Comparison of ENCODE assay signal across 16 cellular contexts in genomic region chr2:207227749-207228145, GRCh38.
A peak's percentile ranks its signal among the peaks of the same experiment; 100 is the strongest.
DNase-seq lines count a peak whose midpoint lies in the region; ATAC-seq and TF ChIP-seq lines count a peak whose summit lies in the region.
"Had no signal": no experiment of that assay in that cellular context is flagged by ENCODE, and none has a peak within 500 bp of the region (broad histone marks: within the 10 kb centered on the region; RNA-seq: fewer than 3 reads in every experiment).

No MANE protein-coding gene starts in this region.

- H3K27me3 Mint-ChIP-seq in WTC11 (ENCODE audit: low read depth) (peaks cover 22% of the 10 kb centered on the region), nephron progenitor cell (ENCODE audit: low read depth, poor library complexity) (peaks cover 10% of the 10 kb centered on the region)
- H3K27me3 Mint-ChIP-seq: stimulated activated memory B cell treated with anti-CD40 and anti-IgM and Interleukin-4, amounts not matched to agents 10 μg/mL and 1 μg/mL and 100 μg/mL, for 72 hours had no signal

- peak overlapping the region; percentile 76; the same call in 1 of the 2 replicates for H3K27ac Mint-ChIP-seq in WTC11
- H3K27ac Mint-ChIP-seq in nephron progenitor cell, result peak overlapping the region; percentile 93
- H3K27ac Mint-ChIP-seq: stimulated activated memory B cell treated with anti-CD40 and anti-IgM and Interleukin-4, amounts not matched to agents 10 μg/mL and 1 μg/mL and 100 μg/mL, for 72 hours had no signal

- POLR2A ChIA-PET in WTC11 (lab: Charles Lee), result interaction anchor here (1.1 to 2.5 kb wide), 2 partner anchors 17 to 61 kb away, joined by 3 to 17 read pairs; partner anchors contain the start of gene KLF7

- CTCF ChIA-PET in WTC11 (lab: Charles Lee), result interaction anchor here (0.6 to 1.9 kb wide), 5 partner anchors 18 to 245 kb away, joined by 3 to 11 read pairs (median 5); no protein-coding TSS in a partner anchor

- H3K27me3 ChIP-seq in esophagus muscularis mucosa (no peaks in the 10 kb centered on the region), tibial artery (no peaks in the 10 kb centered on the region)

- intact Hi-C loops in esophagus muscularis mucosa (cut with DNase I) (loop anchor here (5.0 kb wide), 2 partner anchors 60 to 105 kb away; partner anchors contain the start of gene KLF7), tibial artery (cut with DNase I; ENCODE audit: low total_unique reads) (loop anchor here (5.0 kb wide), 1 partner anchor 55 kb away; no protein-coding TSS in a partner anchor), left colon (cut with DNase I, micrococcal nuclease) (no loop called here)

- H3K4me1 Mint-ChIP-seq in WTC11 (peaks cover 71% of the 10 kb centered on the region), nephron progenitor cell (peaks cover 77% of the 10 kb centered on the region)

- ATAC-seq in WTC11 (no peak), HG02798 (IDR thresholded peaks at IDR 0.05; ENCODE audit: poor library complexity, unreplicated experiment) (no peak), left colon (no peak)
- ATAC-seq: stimulated activated memory B cell treated with anti-CD40 and anti-IgM and Interleukin-4, amounts not matched to agents 10 μg/mL and 1 μg/mL and 100 μg/mL, for 72 hours had no signal

- H3K27ac ChIP-seq in esophagus muscularis mucosa (replicated peaks in 1 of 4) (peak overlapping the region; percentile 70 to 83 (median 76)), tibial artery (peak overlapping the region; percentile 57)
- H3K27ac ChIP-seq: RWPE1 had no signal

- TF ChIP-seq EP300 in esophagus muscularis mucosa (IDR thresholded peaks at IDR 0.05), result no peak

- no peak for TF ChIP-seq POLR2A in esophagus muscularis mucosa (IDR thresholded peaks at IDR 0.05; ENCODE audit: low read depth)

- DNase-seq in WTC11 (ENCODE audit: low spot score), result no peak
- peak; percentile 34 for DNase-seq in esophagus muscularis mucosa (ENCODE audit: extremely low spot score)
- DNase-seq in nephron progenitor cell, result no peak
- no peak for DNase-seq in tibial artery
- no peak for DNase-seq in A172 (ENCODE audit: low spot score)
- DNase-seq in left colon, result no peak
- DNase-seq: activated CD4-positive, alpha-beta T cell treated with anti-CD3 and anti-CD28 coated beads, Interleukin-2, amount 50 U/mL, for 1 hour; activated naive CD4-positive, alpha-beta T cell treated with Interleukin-2 at 50 U/mL for 16 hours; activated T-cell treated with anti-CD3 and anti-CD28 coated beads for 4 hours; COR-L47; NCI-H345; stimulated activated CD4-positive, alpha-beta T cell treated with anti-CD3 and anti-CD28 coated beads, Interleukin-15, amount 100 ng/mL, for 24 hours; SW 1271 had no signal

- no peaks in the 10 kb centered on the region for H3K36me3 ChIP-seq in esophagus muscularis mucosa
- no peaks in the 10 kb centered on the region for H3K36me3 ChIP-seq in tibial artery

- H3K9me3 Mint-ChIP-seq in WTC11 (peaks cover 3% of the 10 kb centered on the region; the same call in 1 of the 2 replicates), nephron progenitor cell (no peaks in the 10 kb centered on the region)

- H3K4me3 Mint-ChIP-seq in WTC11 (peak overlapping the region; percentile 58), nephron progenitor cell (peak overlapping the region; percentile 69)
- H3K4me3 Mint-ChIP-seq: stimulated activated memory B cell treated with anti-CD40 and anti-IgM and Interleukin-4, amounts not matched to agents 10 μg/mL and 1 μg/mL and 100 μg/mL, for 72 hours had no signal

- no peaks in the 10 kb centered on the region for H3K36me3 Mint-ChIP-seq in WTC11
- no peaks in the 10 kb centered on the region for H3K36me3 Mint-ChIP-seq in nephron progenitor cell (ENCODE audit: low read depth)

- H3K4me3 ChIP-seq in esophagus muscularis mucosa, result peak overlapping the region; percentile 30 to 48 (median 37)
- peak overlapping the region in 1 of 2 donors; percentile 34 for H3K4me3 ChIP-seq in tibial artery

- H3K9me3 ChIP-seq in esophagus muscularis mucosa (no peaks in the 10 kb centered on the region), tibial artery (no peaks in the 10 kb centered on the region)

- WGBS in esophagus muscularis mucosa, result 37% methylated on average over 3 of the region's 3 CpGs

- peaks cover 45 to 62% (median 49%) of the 10 kb centered on the region in 4 donors for H3K4me1 ChIP-seq in esophagus muscularis mucosa
- peaks cover 0 to 44% (median 24%) of the 10 kb centered on the region in 4 donors for H3K4me1 ChIP-seq in tibial artery

- TF ChIP-seq CTCF in WTC11 (IDR thresholded peaks at IDR 0.05) (no peak), esophagus muscularis mucosa (IDR thresholded peaks at IDR 0.05) (no peak), nephron progenitor cell (IDR thresholded peaks at IDR 0.05) (no peak), tibial artery (IDR thresholded peaks at IDR 0.05) (no peak)

TF ChIP-seq in WTC11, 78 proteins besides CTCF, POLR2A, EP300 and RAD21 (continues in another document):
- TF ChIP-seq ZBTB21 (CRISPR knock-in tag; IDR thresholded peaks at IDR 0.05; ENCODE audit: borderline replicate concordance), result no peak
- no peak for TF ChIP-seq ZNF532 (CRISPR knock-in tag; IDR thresholded peaks at IDR 0.05; ENCODE audit: borderline replicate concordance)
- no peak for TF ChIP-seq HMGA2 (CRISPR knock-in tag; IDR thresholded peaks at IDR 0.05)
- TF ChIP-seq MXD4 (CRISPR knock-in tag; IDR thresholded peaks at IDR 0.05; ENCODE audit: borderline replicate concordance), result no peak
- no peak for TF ChIP-seq OVOL2 (CRISPR knock-in tag; IDR thresholded peaks at IDR 0.05; ENCODE audit: borderline replicate concordance)
- no peak for TF ChIP-seq ETV6 (CRISPR knock-in tag; IDR thresholded peaks at IDR 0.05)
- no peak for TF ChIP-seq ZSCAN18 (CRISPR knock-in tag; IDR thresholded peaks at IDR 0.05)
- TF ChIP-seq AR (CRISPR knock-in tag; IDR thresholded peaks at IDR 0.05), result no peak

Comparison
In these comparisons a context has a peak if more than half of its experiments do, and no peak if none do; other contexts are left out.
1. intact Hi-C loops: an anchor here in esophagus muscularis mucosa (5.0 kb wide) and tibial artery (5.0 kb wide); none called in left colon.